In genomic region chr3:123655400-123655799, GRCh38 we compare ENCODE assay signal across 24 cellular contexts.
A peak's percentile ranks its signal among the peaks of the same experiment; 100 is the strongest.
DNase-seq lines count a peak whose midpoint lies in the region; ATAC-seq, FAIRE-seq and TF ChIP-seq lines count a peak whose summit lies in the region.
"Had no signal": no experiment of that assay in that cellular context is flagged by ENCODE, and none has a peak within 500 bp of the region (broad histone marks: within the 10 kb centered on the region; RNA-seq: fewer than 3 reads in every experiment).

No MANE protein-coding gene starts in this region.

- H3K27ac Mint-ChIP-seq in HFFc6 = peak overlapping the region; percentile 16
- H3K27ac Mint-ChIP-seq: activated naive CD4-positive, alpha-beta T cell treated with anti-CD3 and anti-CD28 coated beads, Interleukin-2, amount 10 ng/mL, durations not matched to agents 7 days and 5 days; CD8-positive, alpha-beta T cell; T-cell had no signal

- peaks cover 59% of the 10 kb centered on the region for H3K36me3 Mint-ChIP-seq in HFFc6 (ENCODE audit: low read depth)
- H3K36me3 Mint-ChIP-seq: activated naive CD4-positive, alpha-beta T cell treated with anti-CD3 and anti-CD28 coated beads, Interleukin-2, amount 10 ng/mL, durations not matched to agents 7 days and 5 days; CD8-positive, alpha-beta T cell had no signal

- H3K36me3 ChIP-seq in adipocyte (ENCODE audit: control insufficient read depth, insufficient read depth, low read length, severe bottlenecking) (peaks cover 13% of the 10 kb centered on the region), lower lobe of right lung (peaks cover 31% of the 10 kb centered on the region), thoracic aorta (peaks cover 37% of the 10 kb centered on the region), kidney (ENCODE audit: control insufficient read depth in 1 of 2, insufficient read depth in 2 of 2, low read length in 2 of 2) (peaks cover 18 to 42% of the 10 kb centered on the region in 2 donors)
- H3K36me3 ChIP-seq: pancreas had no signal

- no peak overlapping the region for H3K4me3 Mint-ChIP-seq in HFFc6
- H3K4me3 Mint-ChIP-seq: activated naive CD4-positive, alpha-beta T cell treated with anti-CD3 and anti-CD28 coated beads, Interleukin-2, amount 10 ng/mL, durations not matched to agents 7 days and 5 days; CD8-positive, alpha-beta T cell; naive thymus-derived CD4-positive, alpha-beta T cell; T-cell had no signal

- intact Hi-C loops in lower lobe of right lung (cut with DNase I) = loop anchor here (10.0 kb wide), 1 partner anchor 49 kb away; no protein-coding TSS in a partner anchor
- intact Hi-C loops in kidney (cut with DNase I) = no loop called here

- no peak for DNase-seq in HFFc6
- DNase-seq in adipocyte (ENCODE audit: low read depth) = no peak
- no peak for DNase-seq in lower lobe of right lung
- no peak for DNase-seq in thoracic aorta (ENCODE audit: low spot score)
- no peak for DNase-seq in kidney
- no peak for DNase-seq in NCI-H1105 treated with DMSO at 0.1 percent for 48 hours (lab: John Stamatoyannopoulos, UW)
- no peak for DNase-seq in hypothalamus (lab: John Stamatoyannopoulos, UW)
- no peak for DNase-seq in NCI-H526 treated with DMSO at 0.1 percent for 48 hours (lab: John Stamatoyannopoulos, UW)
- DNase-seq: activated CD4-positive, alpha-beta T cell treated with anti-CD3 and anti-CD28 coated beads, Interleukin-2, amount 50 U/mL, for 48 hours; activated naive CD4-positive, alpha-beta T cell treated with anti-CD3 and anti-CD28 coated beads, Interleukin-2, amount 10 ng/mL, durations not matched to agents 7 days and 5 days; activated T-cell treated with anti-CD3 and anti-CD28 coated beads, Interleukin-2, amount 50 U/mL, for 1 hour; CD8-positive, alpha-beta T cell; erythroblast; heart left ventricle; MM.1S; naive thymus-derived CD4-positive, alpha-beta T cell; NCI-H2081; NCI-H446 treated with DMSO at 0.1 percent for 48 hours; pancreas; T-cell; testis; WERI-Rb-1 had no signal

- no peak overlapping the region for H3K4me3 ChIP-seq in adipocyte (ENCODE audit: low read length)
- H3K4me3 ChIP-seq in lower lobe of right lung = no peak overlapping the region
- no peak overlapping the region for H3K4me3 ChIP-seq in thoracic aorta
- no peak overlapping the region for H3K4me3 ChIP-seq in kidney (ENCODE audit: low read length in 2 of 2)
- H3K4me3 ChIP-seq: heart left ventricle, pancreas, smooth muscle cell, testis had no signal

- ATAC-seq in lower lobe of right lung (no peak), thoracic aorta (ENCODE audit: insufficient number of reproducible peaks, low FRiP score, low read depth) (no peak)
- ATAC-seq: CD8-positive, alpha-beta T cell; heart left ventricle; naive thymus-derived CD4-positive, alpha-beta T cell; pancreas; T-cell had no signal

- TF ChIP-seq CTCF in HFFc6 (IDR thresholded peaks at IDR 0.05) = no peak
- no peak for TF ChIP-seq CTCF in lower lobe of right lung (IDR thresholded peaks at IDR 0.05)
- no peak for TF ChIP-seq CTCF in thoracic aorta (IDR thresholded peaks at IDR 0.05)
- no peak for TF ChIP-seq CTCF in kidney (IDR thresholded peaks at IDR 0.05; ENCODE audit: borderline replicate concordance, extremely low read depth, insufficient read depth)

- no peaks in the 10 kb centered on the region for H3K9me3 Mint-ChIP-seq in HFFc6
- H3K9me3 Mint-ChIP-seq: activated naive CD4-positive, alpha-beta T cell treated with anti-CD3 and anti-CD28 coated beads, Interleukin-2, amount 10 ng/mL, durations not matched to agents 7 days and 5 days had no signal

- H3K9ac ChIP-seq in adipocyte (ENCODE audit: low read length) = peak overlapping the region; percentile 57
- H3K9ac ChIP-seq in kidney (ENCODE audit: low read length in 2 of 2) = no peak overlapping the region

- no peak for FAIRE-seq in kidney (lab: Jason Lieb, UNC)
- FAIRE-seq: H54, pancreas had no signal

- no peaks in the 10 kb centered on the region for H3K9me3 ChIP-seq in adipocyte (ENCODE audit: control insufficient read depth, low read length)
- no peaks in the 10 kb centered on the region for H3K9me3 ChIP-seq in lower lobe of right lung
- no peaks in the 10 kb centered on the region for H3K9me3 ChIP-seq in thoracic aorta
- no peaks in the 10 kb centered on the region for H3K9me3 ChIP-seq in kidney (ENCODE audit: control insufficient read depth in 1 of 2, low read length in 2 of 2)
- H3K9me3 ChIP-seq: heart left ventricle, pancreas, testis had no signal

- peaks cover 87% of the 10 kb centered on the region for H3K4me1 ChIP-seq in adipocyte (ENCODE audit: control insufficient read depth, insufficient read depth, low read length)
- peaks cover 86% of the 10 kb centered on the region for H3K4me1 ChIP-seq in lower lobe of right lung
- peaks cover 58 to 97% of the 10 kb centered on the region in 2 donors for H3K4me1 ChIP-seq in thoracic aorta (ENCODE audit: control insufficient read depth in 1 of 2, low read depth in 2 of 2)
- peaks cover 52 to 56% of the 10 kb centered on the region in 2 donors for H3K4me1 ChIP-seq in kidney (ENCODE audit: control insufficient read depth in 1 of 2, insufficient read depth in 1 of 2, low read depth in 1 of 2, low read length in 2 of 2)

- H3K27ac ChIP-seq in lower lobe of right lung (peak overlapping the region; percentile 18), thoracic aorta (peak overlapping the region; percentile 91 to 98), kidney (ENCODE audit: low read depth in 2 of 2, low read length in 2 of 2) (peak overlapping the region in 1 of 2 donors; percentile 89)
- H3K27ac ChIP-seq: pancreas, WERI-Rb-1 had no signal

- no peaks in the 10 kb centered on the region for H3K27me3 ChIP-seq in adipocyte (replicated peaks; ENCODE audit: control insufficient read depth, insufficient read depth, low read length)
- no peaks in the 10 kb centered on the region for H3K27me3 ChIP-seq in lower lobe of right lung (ENCODE audit: low read depth)
- no peaks in the 10 kb centered on the region for H3K27me3 ChIP-seq in thoracic aorta (replicated peaks; ENCODE audit: insufficient read depth)
- H3K27me3 ChIP-seq: heart left ventricle, pancreas, testis had no signal

- H3K4me1 Mint-ChIP-seq in HFFc6 (ENCODE audit: low read depth) = peaks cover 91% of the 10 kb centered on the region
- H3K4me1 Mint-ChIP-seq: activated naive CD4-positive, alpha-beta T cell treated with anti-CD3 and anti-CD28 coated beads, Interleukin-2, amount 10 ng/mL, durations not matched to agents 7 days and 5 days; naive thymus-derived CD4-positive, alpha-beta T cell; T-cell had no signal

- H3K27me3 Mint-ChIP-seq in HFFc6 (ENCODE audit: insufficient read depth) = peaks cover 25% of the 10 kb centered on the region
- H3K27me3 Mint-ChIP-seq: naive thymus-derived CD4-positive, alpha-beta T cell had no signal
